1 cellular context compared by ENCODE assay signal in genomic region chrX:19343462-19344206, GRCh38.
TF ChIP-seq lines count a peak whose summit lies in the region.

Gene PDHA1, plus strand, starts transcription at chrX:19343927. Its CDS starts 111 bp downstream, at chrX:19344038.

TF ChIP-seq in HepG2, 621 proteins besides CTCF, POLR2A, EP300 and RAD21 (continued from another document and continues in another):
- TF ChIP-seq DMTF1 (CRISPR knock-in tag; IDR thresholded peaks at IDR 0.05) (no peak), ZNF878 (CRISPR knock-in tag; IDR thresholded peaks at IDR 0.05) (no peak), ZBTB2 (CRISPR knock-in tag; IDR thresholded peaks at IDR 0.05; ENCODE audit: low read depth) (0 out of 2 replicates have a peak, but pooled peaks have one; percentile 39), ZNF468 (CRISPR knock-in tag; IDR thresholded peaks at IDR 0.05) (no peak), ZNF7 (CRISPR knock-in tag; IDR thresholded peaks at IDR 0.05) (no peak), ZFYVE20 (CRISPR knock-in tag; IDR thresholded peaks at IDR 0.05; ENCODE audit: borderline replicate concordance, low read depth) (no peak), TCF7 (IDR thresholded peaks at IDR 0.05; ENCODE audit: low read depth) (no peak), KAT7 (CRISPR knock-in tag; IDR thresholded peaks at IDR 0.05; ENCODE audit: borderline replicate concordance) (no peak), ZNF335 (CRISPR knock-in tag; IDR thresholded peaks at IDR 0.05) (no peak), PPARG (CRISPR knock-in tag; conservative IDR thresholded peaks at IDR 0.05) (no peak), ZNF296 (CRISPR knock-in tag; conservative IDR thresholded peaks at IDR 0.05) (no peak), ZNF775 (CRISPR knock-in tag; IDR thresholded peaks at IDR 0.05; ENCODE audit: borderline replicate concordance) (no peak), ZNF382 (CRISPR knock-in tag; IDR thresholded peaks at IDR 0.05; ENCODE audit: borderline replicate concordance) (no peak), ZSCAN29 (CRISPR knock-in tag; conservative IDR thresholded peaks at IDR 0.05) (no peak), PHF21A (CRISPR knock-in tag; IDR thresholded peaks at IDR 0.05) (no peak), ONECUT2 (CRISPR knock-in tag; IDR thresholded peaks at IDR 0.05) (no peak), HMG20B (CRISPR knock-in tag; conservative IDR thresholded peaks at IDR 0.05) (no peak), KIAA2018 (CRISPR knock-in tag; IDR thresholded peaks at IDR 0.05; ENCODE audit: borderline replicate concordance) (no peak), MBNL3 (CRISPR knock-in tag; conservative IDR thresholded peaks at IDR 0.05) (no peak), MTA3 (CRISPR knock-in tag; IDR thresholded peaks at IDR 0.05) (no peak), ZNF83 (CRISPR knock-in tag; IDR thresholded peaks at IDR 0.05; ENCODE audit: borderline replicate concordance) (no peak), ZNF232 (CRISPR knock-in tag; IDR thresholded peaks at IDR 0.05; ENCODE audit: borderline replicate concordance) (no peak), ZNF512B (CRISPR knock-in tag; IDR thresholded peaks at IDR 0.05; ENCODE audit: borderline replicate concordance) (no peak), ATF7-NPFF (CRISPR knock-in tag; IDR thresholded peaks at IDR 0.05; ENCODE audit: low read depth) (no peak), ZSCAN20 (CRISPR knock-in tag; IDR thresholded peaks at IDR 0.05; ENCODE audit: borderline replicate concordance) (no peak), AKAP8 (CRISPR knock-in tag; IDR thresholded peaks at IDR 0.05) (no peak), ZNF256 (CRISPR knock-in tag; conservative IDR thresholded peaks at IDR 0.05) (no peak)
- TF ChIP-seq, protein P1, sequence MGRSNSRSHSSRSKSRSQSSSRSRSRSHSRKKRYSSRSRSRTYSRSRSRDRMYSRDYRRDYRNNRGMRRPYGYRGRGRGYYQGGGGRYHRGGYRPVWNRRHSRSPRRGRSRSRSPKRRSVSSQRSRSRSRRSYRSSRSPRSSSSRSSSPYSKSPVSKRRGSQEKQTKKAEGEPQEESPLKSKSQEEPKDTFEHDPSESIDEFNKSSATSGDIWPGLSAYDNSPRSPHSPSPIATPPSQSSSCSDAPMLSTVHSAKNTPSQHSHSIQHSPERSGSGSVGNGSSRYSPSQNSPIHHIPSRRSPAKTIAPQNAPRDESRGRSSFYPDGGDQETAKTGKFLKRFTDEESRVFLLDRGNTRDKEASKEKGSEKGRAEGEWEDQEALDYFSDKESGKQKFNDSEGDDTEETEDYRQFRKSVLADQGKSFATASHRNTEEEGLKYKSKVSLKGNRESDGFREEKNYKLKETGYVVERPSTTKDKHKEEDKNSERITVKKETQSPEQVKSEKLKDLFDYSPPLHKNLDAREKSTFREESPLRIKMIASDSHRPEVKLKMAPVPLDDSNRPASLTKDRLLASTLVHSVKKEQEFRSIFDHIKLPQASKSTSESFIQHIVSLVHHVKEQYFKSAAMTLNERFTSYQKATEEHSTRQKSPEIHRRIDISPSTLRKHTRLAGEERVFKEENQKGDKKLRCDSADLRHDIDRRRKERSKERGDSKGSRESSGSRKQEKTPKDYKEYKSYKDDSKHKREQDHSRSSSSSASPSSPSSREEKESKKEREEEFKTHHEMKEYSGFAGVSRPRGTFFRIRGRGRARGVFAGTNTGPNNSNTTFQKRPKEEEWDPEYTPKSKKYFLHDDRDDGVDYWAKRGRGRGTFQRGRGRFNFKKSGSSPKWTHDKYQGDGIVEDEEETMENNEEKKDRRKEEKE (IDR thresholded peaks at IDR 0.05) = no peak
- TF ChIP-seq, protein P2, sequence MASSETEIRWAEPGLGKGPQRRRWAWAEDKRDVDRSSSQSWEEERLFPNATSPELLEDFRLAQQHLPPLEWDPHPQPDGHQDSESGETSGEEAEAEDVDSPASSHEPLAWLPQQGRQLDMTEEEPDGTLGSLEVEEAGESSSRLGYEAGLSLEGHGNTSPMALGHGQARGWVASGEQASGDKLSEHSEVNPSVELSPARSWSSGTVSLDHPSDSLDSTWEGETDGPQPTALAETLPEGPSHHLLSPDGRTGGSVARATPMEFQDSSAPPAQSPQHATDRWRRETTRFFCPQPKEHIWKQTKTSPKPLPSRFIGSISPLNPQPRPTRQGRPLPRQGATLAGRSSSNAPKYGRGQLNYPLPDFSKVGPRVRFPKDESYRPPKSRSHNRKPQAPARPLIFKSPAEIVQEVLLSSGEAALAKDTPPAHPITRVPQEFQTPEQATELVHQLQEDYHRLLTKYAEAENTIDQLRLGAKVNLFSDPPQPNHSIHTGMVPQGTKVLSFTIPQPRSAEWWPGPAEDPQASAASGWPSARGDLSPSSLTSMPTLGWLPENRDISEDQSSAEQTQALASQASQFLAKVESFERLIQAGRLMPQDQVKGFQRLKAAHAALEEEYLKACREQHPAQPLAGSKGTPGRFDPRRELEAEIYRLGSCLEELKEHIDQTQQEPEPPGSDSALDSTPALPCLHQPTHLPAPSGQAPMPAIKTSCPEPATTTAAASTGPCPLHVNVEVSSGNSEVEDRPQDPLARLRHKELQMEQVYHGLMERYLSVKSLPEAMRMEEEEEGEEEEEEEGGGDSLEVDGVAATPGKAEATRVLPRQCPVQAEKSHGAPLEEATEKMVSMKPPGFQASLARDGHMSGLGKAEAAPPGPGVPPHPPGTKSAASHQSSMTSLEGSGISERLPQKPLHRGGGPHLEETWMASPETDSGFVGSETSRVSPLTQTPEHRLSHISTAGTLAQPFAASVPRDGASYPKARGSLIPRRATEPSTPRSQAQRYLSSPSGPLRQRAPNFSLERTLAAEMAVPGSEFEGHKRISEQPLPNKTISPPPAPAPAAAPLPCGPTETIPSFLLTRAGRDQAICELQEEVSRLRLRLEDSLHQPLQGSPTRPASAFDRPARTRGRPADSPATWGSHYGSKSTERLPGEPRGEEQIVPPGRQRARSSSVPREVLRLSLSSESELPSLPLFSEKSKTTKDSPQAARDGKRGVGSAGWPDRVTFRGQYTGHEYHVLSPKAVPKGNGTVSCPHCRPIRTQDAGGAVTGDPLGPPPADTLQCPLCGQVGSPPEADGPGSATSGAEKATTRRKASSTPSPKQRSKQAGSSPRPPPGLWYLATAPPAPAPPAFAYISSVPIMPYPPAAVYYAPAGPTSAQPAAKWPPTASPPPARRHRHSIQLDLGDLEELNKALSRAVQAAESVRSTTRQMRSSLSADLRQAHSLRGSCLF (CRISPR knock-in tag; IDR thresholded peaks at IDR 0.05; ENCODE audit: borderline replicate concordance) = no peak
